Comparison of ENCODE assay signal across 29 cellular contexts in the genomic region with DNA sequence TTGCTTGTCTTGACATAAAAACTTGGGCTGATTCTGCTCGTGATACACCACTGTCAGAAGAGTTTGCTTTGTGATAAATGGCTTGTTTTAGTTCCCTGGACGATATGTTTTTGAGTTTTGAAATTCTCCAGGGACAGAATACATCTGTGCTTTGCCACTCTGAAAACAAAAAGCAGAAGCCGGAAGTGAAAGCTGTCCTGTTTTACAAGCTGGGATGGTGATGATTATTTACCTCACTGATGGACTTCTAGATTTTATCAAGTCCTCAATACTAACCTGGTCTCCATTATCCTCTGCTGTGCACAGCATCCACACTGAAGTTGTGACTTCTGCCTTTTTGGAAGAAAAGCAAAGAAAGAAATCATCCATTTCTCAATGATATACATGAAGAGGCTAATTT.
DNase-seq lines count a peak whose midpoint lies in the region; TF ChIP-seq lines count a peak whose summit lies in the region.
"Had no signal": no experiment of that assay in that cellular context is flagged by ENCODE, and none has a peak within 500 bp of the region (broad histone marks: within the 10 kb centered on the region; RNA-seq: fewer than 3 reads in every experiment).

No MANE protein-coding gene starts in this region.

- no peaks in the 10 kb centered on the region for H3K36me3 Mint-ChIP-seq in T-helper 2 cell treated with Interferon-gamma antibody and Interleukin-4, amounts not matched to agents 5 μg/mL and 100 μg/mL, for 36 hours (ENCODE audit: low read depth)
- H3K36me3 Mint-ChIP-seq: brain; stimulated activated effector memory CD8-positive, alpha-beta T cell treated with anti-CD3 and anti-CD28 coated beads, Interleukin-12 subunit alpha, Interleukin-12 subunit beta, amount 100 ng/mL, for 72 hours had no signal

- H3K14ac ChIP-seq in mesenchymal stem cell (ENCODE audit: low read length in 2 of 2) = no peak overlapping the region

- H2AK5ac ChIP-seq in mesenchymal stem cell (ENCODE audit: low read length, severe bottlenecking) = no peak overlapping the region

- no peak overlapping the region for H2BK15ac ChIP-seq in mesenchymal stem cell (ENCODE audit: low read depth, poor library complexity, severe bottlenecking)

- H3K9me3 ChIP-seq in BLaER1 treated with 17β-estradiol and CSF1 and Interleukin-3, amounts not matched to agents 10 nM and 100 nM (replicated peaks in 1 of 11) = no peaks in the 10 kb centered on the region
- H3K9me3 ChIP-seq in mesenchymal stem cell (ENCODE audit: control insufficient read depth, low read length) = no peaks in the 10 kb centered on the region
- H3K9me3 ChIP-seq: BE2C, esophagus muscularis mucosa, psoas muscle, sigmoid colon, tibial nerve had no signal

- H3K36me3 ChIP-seq in BLaER1 treated with 17β-estradiol and CSF1 and Interleukin-3, amounts not matched to agents 10 nM and 100 nM = no peaks in the 10 kb centered on the region
- H3K36me3 ChIP-seq in mesenchymal stem cell (ENCODE audit: control insufficient read depth in 1 of 2, insufficient read depth in 2 of 2, low read depth in 1 of 2, low read length in 2 of 2) = no peaks in the 10 kb centered on the region
- no peaks in the 10 kb centered on the region for H3K36me3 ChIP-seq in brain microvascular endothelial cell (replicated peaks)
- H3K36me3 ChIP-seq: BE2C, esophagus muscularis mucosa, heart right ventricle, sigmoid colon, tibial nerve had no signal

- H4K20me1 ChIP-seq in BLaER1 treated with 17β-estradiol and CSF1 and Interleukin-3, amounts not matched to agents 10 nM and 100 nM = no peaks in the 10 kb centered on the region

- peak overlapping the region in 6 of 11 experiments; percentile 17 to 41 (median 37); a peak in 8 of 22 replicates for H3K27ac ChIP-seq in BLaER1 treated with 17β-estradiol and CSF1 and Interleukin-3, amounts not matched to agents 10 nM and 100 nM
- H3K27ac ChIP-seq in mesenchymal stem cell (ENCODE audit: low read length, poor library complexity, severe bottlenecking) (no peak overlapping the region), brain microvascular endothelial cell (no peak overlapping the region)
- H3K27ac ChIP-seq: esophagus muscularis mucosa, heart right ventricle, psoas muscle, sigmoid colon, tibial nerve had no signal

- no peak overlapping the region for H4K91ac ChIP-seq in mesenchymal stem cell (ENCODE audit: low read length)

- peaks cover 5% of the 10 kb centered on the region for H3K9me3 Mint-ChIP-seq in T-helper 2 cell treated with Interferon-gamma antibody and Interleukin-4, amounts not matched to agents 5 μg/mL and 100 μg/mL, for 36 hours
- H3K9me3 Mint-ChIP-seq: HFFc6 had no signal

- TF ChIP-seq CTCF in NB4 (IDR thresholded peaks at IDR 0.05; ENCODE audit: low read depth, low read length) (no peak), brain microvascular endothelial cell (IDR thresholded peaks at IDR 0.05; ENCODE audit: low read depth, low read length, missing control alignments) (no peak)

- no peak overlapping the region for H3K23ac ChIP-seq in mesenchymal stem cell (ENCODE audit: low read length in 2 of 2)

- H2BK12ac ChIP-seq in mesenchymal stem cell (ENCODE audit: low read length in 2 of 2) = no peak overlapping the region

- WGBS in mesenchymal stem cell = 0% methylated on average over 2 of the region's 3 CpGs

- H3K27ac Mint-ChIP-seq in T-helper 2 cell treated with Interferon-gamma antibody and Interleukin-4, amounts not matched to agents 5 μg/mL and 100 μg/mL, for 36 hours = no peak overlapping the region
- H3K27ac Mint-ChIP-seq: activated CD4-positive, alpha-beta memory T cell treated with anti-CD3 and anti-CD28 coated beads, Interleukin-2, amount 10 ng/mL, durations not matched to agents 7 days and 5 days; brain; HFFc6; stimulated activated effector memory CD8-positive, alpha-beta T cell treated with anti-CD3 and anti-CD28 coated beads, Interleukin-12 subunit alpha, Interleukin-12 subunit beta, amount 100 ng/mL, for 72 hours had no signal

- no peak overlapping the region for H3K18ac ChIP-seq in mesenchymal stem cell (ENCODE audit: low read depth in 1 of 2, low read length in 2 of 2)

- no peak overlapping the region for H2BK120ac ChIP-seq in mesenchymal stem cell (ENCODE audit: low read depth, low read length)

- H3K4me2 ChIP-seq in BLaER1 treated with 17β-estradiol and CSF1 and Interleukin-3, amounts not matched to agents 10 nM and 100 nM = peak overlapping the region in 10 of 11 experiments; percentile 2 to 69 (median 56); a peak in 18 of 22 replicates
- H3K4me2 ChIP-seq in mesenchymal stem cell (ENCODE audit: low read length, poor library complexity, severe bottlenecking) = no peak overlapping the region

- no peaks in the 10 kb centered on the region for H3K27me3 Mint-ChIP-seq in T-helper 2 cell treated with Interferon-gamma antibody and Interleukin-4, amounts not matched to agents 5 μg/mL and 100 μg/mL, for 36 hours (ENCODE audit: low read depth)
- H3K27me3 Mint-ChIP-seq: activated CD4-positive, alpha-beta memory T cell treated with anti-CD3 and anti-CD28 coated beads, Interleukin-2, amount 10 ng/mL, durations not matched to agents 7 days and 5 days; brain had no signal

- no peak overlapping the region for H2AFZ ChIP-seq in mesenchymal stem cell (ENCODE audit: low read depth, low read length)

- H4K8ac ChIP-seq in mesenchymal stem cell (ENCODE audit: low read length) = no peak overlapping the region

- peaks cover 7 to 23% (median 20%) of the 10 kb centered on the region in 10 experiments; a peak in 18 of 20 replicates for H3K4me1 ChIP-seq in BLaER1 treated with 17β-estradiol and CSF1 and Interleukin-3, amounts not matched to agents 10 nM and 100 nM
- no peaks in the 10 kb centered on the region for H3K4me1 ChIP-seq in mesenchymal stem cell (ENCODE audit: control insufficient read depth, insufficient read depth, low read depth, low read length)
- H3K4me1 ChIP-seq: BE2C, esophagus muscularis mucosa, heart right ventricle, psoas muscle, sigmoid colon, tibial nerve had no signal

- in situ Hi-C loops in brain microvascular endothelial cell (cut with HindIII; ENCODE audit: low pct_ligation_motif_present, low sequenced_read_pairs) = no loop called here

- no peak overlapping the region for H3K4ac ChIP-seq in mesenchymal stem cell (ENCODE audit: low read depth in 1 of 2, low read length in 2 of 2)

- no peaks in the 10 kb centered on the region for H3K79me1 ChIP-seq in mesenchymal stem cell (replicated peaks; ENCODE audit: low read length, poor library complexity, severe bottlenecking)

- H3K4me3 ChIP-seq in BLaER1 treated with 17β-estradiol and CSF1 and Interleukin-3, amounts not matched to agents 10 nM and 100 nM = no peak overlapping the region
- H3K4me3 ChIP-seq in NB4 (ENCODE audit: low read depth, low read length) (no peak overlapping the region), mesenchymal stem cell (ENCODE audit: insufficient read depth in 1 of 2, low read depth in 1 of 2, low read length in 2 of 2) (no peak overlapping the region), brain microvascular endothelial cell (ENCODE audit: low read depth, low read length) (no peak overlapping the region)
- H3K4me3 ChIP-seq: esophagus muscularis mucosa, heart right ventricle, psoas muscle, sigmoid colon, tibial nerve had no signal

- no peak overlapping the region for H3K9ac ChIP-seq in BLaER1 treated with 17β-estradiol and CSF1 and Interleukin-3, amounts not matched to agents 10 nM and 100 nM
- no peak overlapping the region for H3K9ac ChIP-seq in mesenchymal stem cell (ENCODE audit: low read length)

- TF ChIP-seq POLR2A in NB4 (IDR thresholded peaks at IDR 0.05; ENCODE audit: extremely low read depth, insufficient read length) = no peak

- H3K4me3 Mint-ChIP-seq in T-helper 2 cell treated with Interferon-gamma antibody and Interleukin-4, amounts not matched to agents 5 μg/mL and 100 μg/mL, for 36 hours = no peak overlapping the region
- H3K4me3 Mint-ChIP-seq: activated CD4-positive, alpha-beta memory T cell treated with anti-CD3 and anti-CD28 coated beads, Interleukin-2, amount 10 ng/mL, durations not matched to agents 7 days and 5 days; brain; HFFc6; stimulated activated effector memory CD8-positive, alpha-beta T cell treated with anti-CD3 and anti-CD28 coated beads, Interleukin-12 subunit alpha, Interleukin-12 subunit beta, amount 100 ng/mL, for 72 hours had no signal

- no peak overlapping the region for H2BK5ac ChIP-seq in mesenchymal stem cell (ENCODE audit: low read depth, low read length, poor library complexity, severe bottlenecking)

- H3K27me3 ChIP-seq in BLaER1 treated with 17β-estradiol and CSF1 and Interleukin-3, amounts not matched to agents 10 nM and 100 nM = no peaks in the 10 kb centered on the region
- no peaks in the 10 kb centered on the region for H3K27me3 ChIP-seq in mesenchymal stem cell (ENCODE audit: control insufficient read depth in 1 of 2, insufficient read depth in 1 of 2, low read length in 2 of 2)
- H3K27me3 ChIP-seq in brain microvascular endothelial cell (replicated peaks) = no peaks in the 10 kb centered on the region
- H3K27me3 ChIP-seq: BE2C, esophagus muscularis mucosa, heart right ventricle, sigmoid colon, tibial nerve had no signal

- DNase-seq in NB4 (ENCODE audit: low read depth) (peak; percentile 11), OCI-M1 (lab: John Stamatoyannopoulos, UW) (peak; percentile 11), mesenchymal stem cell (peak; percentile 10), brain microvascular endothelial cell (no peak), HK-2 (ENCODE audit: unreplicated experiment) (no peak), AML-193 (lab: John Stamatoyannopoulos, UW) (no peak)
- DNase-seq in T-helper 2 cell treated with Interferon-gamma antibody and Interleukin-4, amounts not matched to agents 5 μg/mL and 100 μg/mL, for 36 hours (ENCODE audit: low spot score) = no peak
- DNase-seq: activated CD4-positive, alpha-beta memory T cell treated with anti-CD3 and anti-CD28 coated beads, Interleukin-2, amount 10 ng/mL, durations not matched to agents 7 days and 5 days; activated CD8-positive, alpha-beta memory T cell treated with anti-CD3 and anti-CD28 coated beads, Interleukin-2, amount 50 U/mL, for 48 hours; activated naive CD4-positive, alpha-beta T cell treated with anti-CD3 and anti-CD28 coated beads, Interleukin-2, amount 50 U/mL, for 16 hours; BE2C; cerebellar nuclear complex; DMS 273 treated with DMSO at 0.1 percent for 48 hours; foreskin melanocyte; GOT3; heart right ventricle; HFFc6; left cardiac atrium; NCI-H2029 treated with DMSO at 0.1 percent for 48 hours; NCI-H446; NCI-H748 treated with DMSO at 0.1 percent for 48 hours; psoas muscle; sigmoid colon; T-helper 2 cell had no signal

- no peaks in the 10 kb centered on the region for H3K4me1 Mint-ChIP-seq in T-helper 2 cell treated with Interferon-gamma antibody and Interleukin-4, amounts not matched to agents 5 μg/mL and 100 μg/mL, for 36 hours (ENCODE audit: low read depth)
- H3K4me1 Mint-ChIP-seq: activated CD4-positive, alpha-beta memory T cell treated with anti-CD3 and anti-CD28 coated beads, Interleukin-2, amount 10 ng/mL, durations not matched to agents 7 days and 5 days; brain; stimulated activated effector memory CD8-positive, alpha-beta T cell treated with anti-CD3 and anti-CD28 coated beads, Interleukin-12 subunit alpha, Interleukin-12 subunit beta, amount 100 ng/mL, for 72 hours had no signal

Comparison
In these comparisons a context has a peak if more than half of its experiments do, and no peak if none do; other contexts are left out.
1. H3K27ac ChIP-seq: peak in BLaER1 treated with 17β-estradiol and CSF1 and Interleukin-3, amounts not matched to agents 10 nM and 100 nM (6 of 11); none in mesenchymal stem cell (single experiment) and brain microvascular endothelial cell (single experiment).
2. DNase-seq: peak in NB4 (single experiment), OCI-M1 (single experiment) and mesenchymal stem cell (single experiment); none in brain microvascular endothelial cell (single experiment), T-helper 2 cell treated with Interferon-gamma antibody and Interleukin-4, amounts not matched to agents 5 μg/mL and 100 μg/mL, for 36 hours (single experiment), HK-2 (single experiment) and AML-193 (0 of 2).